Comparison of ENCODE assay signal across 8 cellular contexts in the genomic region with DNA sequence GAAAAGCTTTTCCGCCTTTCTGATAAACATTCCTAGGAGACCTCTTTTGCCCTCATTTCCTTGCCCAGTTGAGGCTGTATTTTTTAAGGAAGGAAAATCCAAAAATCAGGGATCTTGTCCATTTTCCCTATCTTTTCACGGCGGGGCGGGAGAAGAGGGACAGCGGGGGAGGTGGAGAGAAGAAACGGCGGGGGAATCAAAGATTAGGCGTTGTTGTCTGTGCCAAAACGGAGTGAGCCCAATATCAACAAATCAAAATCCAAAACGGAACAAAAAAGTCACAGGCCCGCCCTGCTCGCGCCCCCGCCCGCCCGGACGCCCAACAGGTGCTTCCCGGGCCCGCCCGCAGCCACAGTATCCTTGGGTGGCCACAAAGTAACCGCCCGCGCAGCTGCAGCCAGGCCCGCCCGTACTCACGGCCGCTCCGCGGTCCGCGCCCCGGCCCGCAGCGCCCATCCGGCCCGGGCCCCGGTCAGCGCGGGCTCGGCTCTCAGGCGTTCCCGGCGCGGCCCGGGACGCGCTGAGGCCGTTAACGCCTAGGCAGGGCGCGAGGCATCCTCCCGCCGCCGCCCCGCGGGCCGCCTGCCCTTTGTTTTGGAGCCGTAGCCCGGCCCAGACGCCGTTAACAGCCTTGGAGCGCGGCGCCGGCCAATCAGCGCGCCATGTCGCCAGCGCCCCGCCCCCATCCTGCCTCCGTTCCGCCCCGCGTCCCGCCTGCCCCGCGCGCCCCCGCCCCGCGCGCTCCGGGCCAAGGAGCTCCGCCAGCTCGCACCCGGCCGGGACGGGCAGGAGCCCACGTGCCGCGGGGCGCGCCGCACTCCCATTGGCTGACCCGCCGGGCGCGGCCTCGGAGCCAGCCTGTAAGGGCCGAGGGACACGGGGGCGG. TPM values are rescaled to one million over a fixed set of nuclear protein-coding genes. Genes with fewer than 3 reads are reported as not detected.
DNase-seq lines count a peak whose midpoint lies in the region; ATAC-seq and TF ChIP-seq lines count a peak whose summit lies in the region.

Gene YPEL1 (minus strand): TSS at position 597 of the 886 bp plus-strand sequence. CDS start 25,050 bp downstream, outside the sequence.

- peak; percentile 88 for ATAC-seq in GM18511 (IDR thresholded peaks at IDR 0.05; ENCODE audit: unreplicated experiment)
- ATAC-seq in HG02943 (IDR thresholded peaks at IDR 0.05; ENCODE audit: low read depth, unreplicated experiment) = peak; percentile 72
- ATAC-seq in aorta (ENCODE audit: low FRiP score) = peak; percentile 99

- TF ChIP-seq CTCF in astrocyte of the spinal cord (IDR thresholded peaks at IDR 0.05; ENCODE audit: low read depth, low read length) = no peak

- in situ Hi-C loops in astrocyte of the spinal cord (cut with HindIII; ENCODE audit: low sequenced_read_pairs) = no loop called here

- no peaks in the 10 kb centered on the region for H3K4me1 ChIP-seq in aorta (ENCODE audit: control insufficient read depth in 1 of 2, insufficient read depth in 2 of 2, low read length in 2 of 2)

- peak within 1 kb of the TSS; percentile 51 for H3K4me3 ChIP-seq in astrocyte of the spinal cord (ENCODE audit: low read depth, low read length)
- H3K4me3 ChIP-seq in aorta (ENCODE audit: low read length in 2 of 2) = peak within 1 kb of the TSS; percentile 80 to 94

- no peaks in the 10 kb centered on the region for H3K27me3 ChIP-seq in aorta (ENCODE audit: control insufficient read depth in 1 of 2, insufficient read depth in 2 of 2, low read length in 1 of 2)

- H3K9me3 ChIP-seq in aorta (ENCODE audit: control insufficient read depth, low read length) = no peaks in the 10 kb centered on the region

- peak; percentile 89 for DNase-seq in NCI-H2029 (lab: John Stamatoyannopoulos, UW)
- DNase-seq in T1000 (lab: John Stamatoyannopoulos, UW) = peak; percentile 97
- peak; percentile 96 for DNase-seq in astrocyte of the spinal cord (ENCODE audit: low read depth, low spot score)
- peak; percentile 94 to 97 for DNase-seq in hippocampal formation (lab: John Stamatoyannopoulos, UW)
- DNase-seq in renal cortical epithelial cell (ENCODE audit: low read depth) = peak; percentile 84
- DNase-seq in aorta = peak; percentile 98 to 99

- intact Hi-C loops in aorta (cut with DNase I) = loop anchor here in 1 of 2 donors (5.0 kb wide), 1 partner anchor 132 kb away; the partner anchor contains the start of gene MAPK1

- 1% methylated on average over 72 to 102 of the region's 102 CpGs for whole genome bisulfite sequencing in aorta, 2 donors

- H3K36me3 ChIP-seq in aorta (ENCODE audit: control insufficient read depth in 1 of 2, insufficient read depth in 2 of 2, low read length in 1 of 2) = no peaks in the 10 kb centered on the region

- H3K27ac ChIP-seq in aorta (ENCODE audit: low read depth in 1 of 2, low read length in 2 of 2) = peak within 1 kb of the TSS in 1 of 2 donors; percentile 45

RNA-seq across cellular contexts. Expression of gene YPEL1, which starts in this region (rescaled TPM):
- total RNA-seq in renal cortical epithelial cell = 1.0 and 3.0 TPM in 2 replicates
- 1 to 10 TPM; 4.7 to 9.1 TPM for total RNA-seq in aorta
- 1 to 10 TPM; 2.0 to 4.8 TPM for polyA plus RNA-seq in aorta
